Comparison of ENCODE assay signal across 8 cellular contexts in genomic region chr7:75129641-75130040, GRCh38. TPM values are rescaled to one million over a fixed set of nuclear protein-coding genes. Genes with fewer than 3 reads are reported as not detected.
DNase-seq lines count a peak whose midpoint lies in the region; ATAC-seq and TF ChIP-seq lines count a peak whose summit lies in the region.
"Not testable (repeated sequence)": the region's sequence is repeated elsewhere in the genome, so short reads cannot be mapped to it uniquely, and the experiment has no call there.

No MANE protein-coding gene starts in this region.

- not testable (repeated sequence) for H3K4me1 Mint-ChIP-seq in central memory CD8-positive, alpha-beta T cell; stimulated activated memory B cell treated with anti-CD40 and anti-IgM and Interleukin-4, amounts not matched to agents 10 μg/mL and 1 μg/mL and 100 μg/mL, for 72 hours

- not testable (repeated sequence) for H3K79me2 ChIP-seq in DOHH2 (ENCODE audit: control insufficient read depth, low read length)

- H4K20me1 ChIP-seq in DOHH2 (ENCODE audit: control insufficient read depth, insufficient read depth, low read depth, low read length): not testable (repeated sequence)

- H3F3A ChIP-seq in DOHH2 (ENCODE audit: control insufficient read depth, insufficient read depth): not testable (repeated sequence)

- H3K4me1 ChIP-seq in DOHH2 (ENCODE audit: control insufficient read depth, low read length): not testable (repeated sequence)

- H3K9me2 ChIP-seq in DOHH2 (replicated peaks; ENCODE audit: control insufficient read depth, low read length): not testable (repeated sequence)

- not testable (repeated sequence) for H3K4me2 ChIP-seq in DOHH2 (ENCODE audit: low read length)

- not testable (repeated sequence) for DNase-seq in central memory CD8-positive, alpha-beta T cell (ENCODE audit: low spot score in 2 of 2); left lobe of liver (ENCODE audit: low spot score)

- ATAC-seq in GM19035 (IDR thresholded peaks at IDR 0.05; ENCODE audit: unreplicated experiment): peak; percentile 49
- ATAC-seq in GM21526 (IDR thresholded peaks at IDR 0.05; ENCODE audit: low FRiP score, unreplicated experiment): peak; percentile 50
- ATAC-seq in HG02852 (IDR thresholded peaks at IDR 0.05; ENCODE audit: unreplicated experiment): peak; percentile 40
- ATAC-seq in HG03460 (IDR thresholded peaks at IDR 0.05; ENCODE audit: unreplicated experiment): peak; percentile 57
- ATAC-seq in central memory CD8-positive, alpha-beta T cell (replicated peaks; ENCODE audit: extremely low read depth, poor library complexity, severe bottlenecking): peak; percentile 40
- ATAC-seq in left lobe of liver: peak; percentile 31
- peak; percentile 76 for ATAC-seq in stimulated activated memory B cell treated with anti-CD40 and anti-IgM and Interleukin-4, amounts not matched to agents 10 μg/mL and 1 μg/mL and 100 μg/mL, for 72 hours

- not testable (repeated sequence) for H3K36me3 Mint-ChIP-seq in central memory CD8-positive, alpha-beta T cell (ENCODE audit: insufficient read depth); stimulated activated memory B cell treated with anti-CD40 and anti-IgM and Interleukin-4, amounts not matched to agents 10 μg/mL and 1 μg/mL and 100 μg/mL, for 72 hours

- H3K27ac Mint-ChIP-seq in central memory CD8-positive, alpha-beta T cell (ENCODE audit: low read depth); stimulated activated memory B cell treated with anti-CD40 and anti-IgM and Interleukin-4, amounts not matched to agents 10 μg/mL and 1 μg/mL and 100 μg/mL, for 72 hours: not testable (repeated sequence)

- H3K27ac ChIP-seq in DOHH2 (ENCODE audit: low read depth, low read length): 0 out of 2 replicates have a peak overlapping the region, but pooled peaks have one; percentile 28

- H3K27me3 ChIP-seq in DOHH2 (ENCODE audit: control insufficient read depth, low read length): not testable (repeated sequence)

- not testable (repeated sequence) for H3K4me3 ChIP-seq in DOHH2 (ENCODE audit: low read length)

- H3K9me3 ChIP-seq in DOHH2 (ENCODE audit: control insufficient read depth, insufficient read depth, low read length): not testable (repeated sequence)

- H3K9me3 Mint-ChIP-seq in central memory CD8-positive, alpha-beta T cell; stimulated activated memory B cell treated with anti-CD40 and anti-IgM and Interleukin-4, amounts not matched to agents 10 μg/mL and 1 μg/mL and 100 μg/mL, for 72 hours: not testable (repeated sequence)

- TF ChIP-seq CTCF in DOHH2 (IDR thresholded peaks at IDR 0.05; ENCODE audit: low read depth, low read length, poor library complexity, severe bottlenecking): not testable (repeated sequence)

- H3K4me3 Mint-ChIP-seq in central memory CD8-positive, alpha-beta T cell; stimulated activated memory B cell treated with anti-CD40 and anti-IgM and Interleukin-4, amounts not matched to agents 10 μg/mL and 1 μg/mL and 100 μg/mL, for 72 hours: not testable (repeated sequence)

- H3K36me3 ChIP-seq in DOHH2 (ENCODE audit: control insufficient read depth, low read length): not testable (repeated sequence)

- H3K27me3 Mint-ChIP-seq in central memory CD8-positive, alpha-beta T cell; stimulated activated memory B cell treated with anti-CD40 and anti-IgM and Interleukin-4, amounts not matched to agents 10 μg/mL and 1 μg/mL and 100 μg/mL, for 72 hours: not testable (repeated sequence)

RNA-seq across cellular contexts. Expression of gene GTF2IRD2B, which starts 37.3 kb away (rescaled TPM):
- 30.0 TPM for total RNA-seq in left lobe of liver

RNA-seq across cellular contexts. Expression of gene RCC1L, which starts 56.0 kb away (rescaled TPM):
- total RNA-seq in left lobe of liver: 35.5 TPM
